In genomic region chr6:156427345-156427744, GRCh38 we compare ENCODE assay signal across 12 cellular contexts.
DNase-seq lines count a peak whose midpoint lies in the region; ATAC-seq, FAIRE-seq and TF ChIP-seq lines count a peak whose summit lies in the region.
"Had no signal": no experiment of that assay in that cellular context is flagged by ENCODE, and none has a peak within 500 bp of the region (broad histone marks: within the 10 kb centered on the region; RNA-seq: fewer than 3 reads in every experiment).

No MANE protein-coding gene starts in this region.

- in situ Hi-C loops in transverse colon (cut with MboI; ENCODE audit: low pct_ligation_motif_present in 1 of 4, low pct_unique_long_range_greater_than_20kb in 1 of 4, low sequenced_read_pairs in 3 of 4): no loop called here

- peak; percentile 50 for ATAC-seq in activated naive CD8-positive, alpha-beta T cell treated with anti-CD3 and anti-CD28 coated beads, Interleukin-2, amount 50 U/mL, for 24 hours
- no peak for ATAC-seq in HG02970 (IDR thresholded peaks at IDR 0.05; ENCODE audit: low FRiP score, unreplicated experiment)

- intact Hi-C loops in ascending aorta (cut with DNase I) (loop anchor here (10.0 kb wide), 1 partner anchor 347 kb away; the partner anchor contains the start of gene ARID1B), transverse colon (cut with DNase I; ENCODE audit: low total_unique reads) (no loop called here)

- H3K4me3 Mint-ChIP-seq in activated naive CD8-positive, alpha-beta T cell treated with anti-CD3 and anti-CD28 coated beads, Interleukin-2, amount 50 U/mL, for 24 hours: no peak overlapping the region
- H3K4me3 Mint-ChIP-seq in activated naive CD8-positive, alpha-beta T cell treated with anti-CD3 and anti-CD28 coated beads for 36 hours: no peak overlapping the region
- H3K4me3 Mint-ChIP-seq: CD4-positive, alpha-beta memory T cell; neural crest cell had no signal

- TF ChIP-seq CTCF in ascending aorta (IDR thresholded peaks at IDR 0.05): no peak
- no peak for TF ChIP-seq CTCF in right atrium auricular region (IDR thresholded peaks at IDR 0.05)
- TF ChIP-seq CTCF in transverse colon (IDR thresholded peaks at IDR 0.05): no peak

- no peak for TF ChIP-seq EP300 in transverse colon (IDR thresholded peaks at IDR 0.05; ENCODE audit: low read depth)

- H3K9me3 Mint-ChIP-seq in activated naive CD8-positive, alpha-beta T cell treated with anti-CD3 and anti-CD28 coated beads, Interleukin-2, amount 50 U/mL, for 24 hours: no peaks in the 10 kb centered on the region
- peaks cover 2% of the 10 kb centered on the region for H3K9me3 Mint-ChIP-seq in activated naive CD8-positive, alpha-beta T cell treated with anti-CD3 and anti-CD28 coated beads for 36 hours

- no peaks in the 10 kb centered on the region for H3K4me1 ChIP-seq in ascending aorta
- H3K4me1 ChIP-seq in right atrium auricular region: no peaks in the 10 kb centered on the region
- peaks cover 0 to 8% (median 0%) of the 10 kb centered on the region in 4 donors for H3K4me1 ChIP-seq in transverse colon
- H3K4me1 ChIP-seq: stomach had no signal

- H3K36me3 ChIP-seq in ascending aorta (no peaks in the 10 kb centered on the region), right atrium auricular region (no peaks in the 10 kb centered on the region), transverse colon (no peaks in the 10 kb centered on the region)
- H3K36me3 ChIP-seq: stomach had no signal

- H3K27ac ChIP-seq in ascending aorta (peak overlapping the region; percentile 31 to 60), right atrium auricular region (peak overlapping the region; percentile 47 to 68), transverse colon (peak overlapping the region; percentile 2 to 41 (median 40))
- H3K27ac ChIP-seq: stomach had no signal

- H3K27me3 Mint-ChIP-seq in activated naive CD8-positive, alpha-beta T cell treated with anti-CD3 and anti-CD28 coated beads, Interleukin-2, amount 50 U/mL, for 24 hours: no peaks in the 10 kb centered on the region
- no peaks in the 10 kb centered on the region for H3K27me3 Mint-ChIP-seq in activated naive CD8-positive, alpha-beta T cell treated with anti-CD3 and anti-CD28 coated beads for 36 hours
- H3K27me3 Mint-ChIP-seq: CD4-positive, alpha-beta memory T cell had no signal

- no peak overlapping the region for H3K27ac Mint-ChIP-seq in activated naive CD8-positive, alpha-beta T cell treated with anti-CD3 and anti-CD28 coated beads, Interleukin-2, amount 50 U/mL, for 24 hours
- no peak overlapping the region for H3K27ac Mint-ChIP-seq in activated naive CD8-positive, alpha-beta T cell treated with anti-CD3 and anti-CD28 coated beads for 36 hours

- H3K27me3 ChIP-seq in ascending aorta (no peaks in the 10 kb centered on the region), right atrium auricular region (no peaks in the 10 kb centered on the region), transverse colon (no peaks in the 10 kb centered on the region)
- H3K27me3 ChIP-seq: stomach had no signal

- no peak for FAIRE-seq in GM12891 (lab: Jason Lieb, UNC)

- 0 to 4% methylated on average over 2 of the region's 2 CpGs for WGBS in transverse colon (ENCODE audit: low coverage in 1 of 2), 2 donors

- H3K36me3 Mint-ChIP-seq in activated naive CD8-positive, alpha-beta T cell treated with anti-CD3 and anti-CD28 coated beads, Interleukin-2, amount 50 U/mL, for 24 hours (ENCODE audit: low read depth): peaks cover 2% of the 10 kb centered on the region
- H3K36me3 Mint-ChIP-seq in activated naive CD8-positive, alpha-beta T cell treated with anti-CD3 and anti-CD28 coated beads for 36 hours: peaks cover 5% of the 10 kb centered on the region
- H3K36me3 Mint-ChIP-seq: CD4-positive, alpha-beta memory T cell had no signal

- TF ChIP-seq POLR2A in transverse colon (IDR thresholded peaks at IDR 0.05): no peak
- TF ChIP-seq POLR2A in GM12891 (IDR thresholded peaks at IDR 0.05; ENCODE audit: low read depth, low read length): no peak

- peaks cover 27% of the 10 kb centered on the region for H3K4me1 Mint-ChIP-seq in activated naive CD8-positive, alpha-beta T cell treated with anti-CD3 and anti-CD28 coated beads, Interleukin-2, amount 50 U/mL, for 24 hours
- H3K4me1 Mint-ChIP-seq in activated naive CD8-positive, alpha-beta T cell treated with anti-CD3 and anti-CD28 coated beads for 36 hours: peaks cover 25% of the 10 kb centered on the region
- H3K4me1 Mint-ChIP-seq: neural crest cell had no signal

- H3K9me3 ChIP-seq in ascending aorta (no peaks in the 10 kb centered on the region), right atrium auricular region (peaks cover 5 to 9% of the 10 kb centered on the region in 2 donors), transverse colon (no peaks in the 10 kb centered on the region)

- no peak for DNase-seq in activated naive CD8-positive, alpha-beta T cell treated with anti-CD3 and anti-CD28 coated beads, Interleukin-2, amount 50 U/mL, for 24 hours
- no peak for DNase-seq in activated naive CD8-positive, alpha-beta T cell treated with anti-CD3 and anti-CD28 coated beads for 36 hours
- DNase-seq in ascending aorta (ENCODE audit: low spot score in 2 of 2): peak; percentile 51 to 84
- peak; percentile 75 for DNase-seq in right atrium auricular region (ENCODE audit: low spot score)
- DNase-seq in transverse colon: peak; percentile 18
- no peak for DNase-seq in NOMO-1 treated with dmso at 0.1 percent for 144 hours (lab: John Stamatoyannopoulos, UW; ENCODE audit: unreplicated experiment)
- no peak for DNase-seq in GM12891 (ENCODE audit: insufficient read length, low spot score)
- DNase-seq: CD4-positive, alpha-beta memory T cell; cerebellar nuclear complex; stomach had no signal

- no peak overlapping the region for H3K4me3 ChIP-seq in ascending aorta
- H3K4me3 ChIP-seq in right atrium auricular region: no peak overlapping the region
- no peak overlapping the region for H3K4me3 ChIP-seq in transverse colon
- H3K4me3 ChIP-seq: stomach had no signal

TF ChIP-seq in GM12891, 5 proteins besides CTCF, POLR2A, EP300 and RAD21:
- no peak for TF ChIP-seq SPI1 (IDR thresholded peaks at IDR 0.05; ENCODE audit: low read depth, low read length)
- no peak for TF ChIP-seq POLR2AphosphoS5 (IDR thresholded peaks at IDR 0.05; ENCODE audit: low read depth, low read length)
- no peak for TF ChIP-seq PAX5 (IDR thresholded peaks at IDR 0.05; ENCODE audit: insufficient read depth, low read length, severe bottlenecking)
- no peak for TF ChIP-seq POU2F2 (IDR thresholded peaks at IDR 0.05; ENCODE audit: low read depth, low read length)
- no peak for TF ChIP-seq TAF1 (IDR thresholded peaks at IDR 0.05; ENCODE audit: low read depth, low read length)

Comparison
In these comparisons a context has a peak if more than half of its experiments do, and no peak if none do; other contexts are left out.
1. DNase-seq: peak in ascending aorta (2 of 2), right atrium auricular region (single experiment) and transverse colon (single experiment); none in activated naive CD8-positive, alpha-beta T cell treated with anti-CD3 and anti-CD28 coated beads, Interleukin-2, amount 50 U/mL, for 24 hours (single experiment), activated naive CD8-positive, alpha-beta T cell treated with anti-CD3 and anti-CD28 coated beads for 36 hours (single experiment), NOMO-1 treated with dmso at 0.1 percent for 144 hours (single experiment) and GM12891 (single experiment).
2. Peak in every context shown above with its lines, with median percentiles within 50 percentile points of each other: H3K27ac ChIP-seq.